ENCODE assay signal across 12 cellular contexts in the genomic region with DNA sequence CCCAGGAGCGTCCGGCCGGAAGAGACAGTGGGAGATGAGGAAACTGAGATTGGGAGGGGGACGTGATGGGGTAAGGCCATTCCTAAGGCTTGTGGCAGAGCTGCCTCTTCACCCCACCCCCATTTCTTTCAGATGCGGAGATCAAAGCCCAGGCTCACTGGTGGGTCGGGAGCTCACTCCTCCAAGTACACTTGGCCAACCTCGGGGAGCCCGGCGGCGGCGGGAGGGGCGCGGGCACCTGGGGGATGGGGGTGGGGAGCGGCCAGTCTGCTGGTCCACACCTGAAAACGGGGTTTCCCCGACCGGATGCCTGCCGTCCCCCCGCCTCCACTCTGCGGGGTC. TPM values are rescaled to one million over a fixed set of nuclear protein-coding genes. Genes with fewer than 3 reads are reported as not detected.
DNase-seq lines count a peak whose midpoint lies in the region; ATAC-seq, FAIRE-seq and TF ChIP-seq lines count a peak whose summit lies in the region.
"Had no signal": no experiment of that assay in that cellular context is flagged by ENCODE, and none has a peak within 500 bp of the region (broad histone marks: within the 10 kb centered on the region; RNA-seq: fewer than 3 reads in every experiment).

No MANE protein-coding gene starts in this region.

- H3K4me1 Mint-ChIP-seq in activated naive CD4-positive, alpha-beta T cell treated with anti-CD3 and anti-CD28 coated beads, Interleukin-2, amount 50 U/mL, for 24 hours: peaks cover 24% of the 10 kb centered on the region

- H3K4me3 ChIP-seq in body of pancreas: no peak overlapping the region
- no peak overlapping the region for H3K4me3 ChIP-seq in mucosa of descending colon

- peaks cover 3 to 21% of the 10 kb centered on the region in 2 donors for H3K27me3 ChIP-seq in body of pancreas

- H3K4me3 Mint-ChIP-seq in activated naive CD4-positive, alpha-beta T cell treated with anti-CD3 and anti-CD28 coated beads, Interleukin-2, amount 50 U/mL, for 24 hours: peak overlapping the region; percentile 66

- H3K9me3 ChIP-seq in body of pancreas (no peaks in the 10 kb centered on the region), mucosa of descending colon (no peaks in the 10 kb centered on the region)

- DNase-seq in activated naive CD4-positive, alpha-beta T cell treated with anti-CD3 and anti-CD28 coated beads, Interleukin-2, amount 50 U/mL, for 16 hours: no peak
- DNase-seq in body of pancreas (no peak), mucosa of descending colon (peak in 1 of 3 donors; percentile 37), urothelium cell line (ENCODE audit: low spot score) (no peak), T1000 (lab: John Stamatoyannopoulos, UW) (no peak), occipital lobe (lab: John Stamatoyannopoulos, UW) (no peak)
- DNase-seq: NCI-H510A had no signal

- intact Hi-C loops in body of pancreas (cut with DNase I): no loop called here
- intact Hi-C loops in mucosa of descending colon (cut with DNase I, micrococcal nuclease): no loop called here

- no peak for ATAC-seq in body of pancreas
- peak; percentile 1 for ATAC-seq in mucosa of descending colon
- no peak for ATAC-seq in GM21367 (IDR thresholded peaks at IDR 0.05; ENCODE audit: unreplicated experiment)
- ATAC-seq: activated naive CD4-positive, alpha-beta T cell treated with anti-CD3 and anti-CD28 coated beads, Interleukin-2, amount 50 U/mL, for 72 hours had no signal

- H3K36me3 Mint-ChIP-seq in activated naive CD4-positive, alpha-beta T cell treated with anti-CD3 and anti-CD28 coated beads, Interleukin-2, amount 50 U/mL, for 24 hours: peaks cover 3% of the 10 kb centered on the region

- peak overlapping the region; percentile 65 for H3K27ac Mint-ChIP-seq in activated naive CD4-positive, alpha-beta T cell treated with anti-CD3 and anti-CD28 coated beads, Interleukin-2, amount 50 U/mL, for 24 hours
- H3K27ac Mint-ChIP-seq: activated naive CD4-positive, alpha-beta T cell treated with anti-CD3 and anti-CD28 coated beads, Interleukin-2, amount 50 U/mL, for 72 hours had no signal

- H3K9me3 Mint-ChIP-seq in activated naive CD4-positive, alpha-beta T cell treated with anti-CD3 and anti-CD28 coated beads, Interleukin-2, amount 50 U/mL, for 24 hours: no peaks in the 10 kb centered on the region
- H3K9me3 Mint-ChIP-seq: activated naive CD4-positive, alpha-beta T cell treated with anti-CD3 and anti-CD28 coated beads, Interleukin-2, amount 50 U/mL, for 72 hours had no signal

- TF ChIP-seq POLR2A in body of pancreas (IDR thresholded peaks at IDR 0.05): no peak

- FAIRE-seq in urothelium cell line (lab: Jason Lieb, UNC): peak; percentile 40
- FAIRE-seq: GM12891, kidney had no signal

- H3K27ac ChIP-seq in body of pancreas: peak overlapping the region; percentile 30 to 64 (median 44)

- H3K4me1 ChIP-seq in body of pancreas: peaks cover 44% of the 10 kb centered on the region
- peaks cover 49% of the 10 kb centered on the region for H3K4me1 ChIP-seq in mucosa of descending colon (ENCODE audit: low read depth)

- H3K27me3 Mint-ChIP-seq in activated naive CD4-positive, alpha-beta T cell treated with anti-CD3 and anti-CD28 coated beads, Interleukin-2, amount 50 U/mL, for 24 hours: peaks cover 29% of the 10 kb centered on the region

- WGBS in body of pancreas, 2 donors: 21 to 58% methylated on average over 5 to 20 of the region's 20 CpGs

- H3K36me3 ChIP-seq in body of pancreas (replicated peaks in 1 of 2; ENCODE audit: insufficient read depth in 1 of 2, low read depth in 2 of 2) (no peaks in the 10 kb centered on the region), mucosa of descending colon (ENCODE audit: low read depth) (no peaks in the 10 kb centered on the region)

- no peak for TF ChIP-seq CTCF in body of pancreas (IDR thresholded peaks at IDR 0.05)
- no peak for TF ChIP-seq CTCF in mucosa of descending colon (IDR thresholded peaks at IDR 0.05)

RNA-seq across cellular contexts. Expression of a gene that starts 17.7 kb away (rescaled TPM):
- total RNA-seq in body of pancreas (1 to 10 TPM; 1.6 to 1.8 TPM), mucosa of descending colon (1 to 10 TPM; 3.4 to 4.7 (median 4.0) TPM), occipital lobe (8.4 TPM)

RNA-seq across cellular contexts. Expression of a gene that starts 24.6 kb away (rescaled TPM):
- total RNA-seq in body of pancreas (10 to 100 TPM; 15.6 to 17.8 TPM), mucosa of descending colon (10 to 100 TPM; 10.2 to 14.2 (median 13.2) TPM), occipital lobe (19.2 TPM)

RNA-seq across cellular contexts. Expression of a gene that starts 36.6 kb away (rescaled TPM):
- total RNA-seq in body of pancreas (1 to 10 TPM; 1.6 to 2.0 TPM), mucosa of descending colon (1 to 10 TPM in 1 of 3 donors, under 1 TPM in 2; 0.14 to 1.5 (median 0.76) TPM), occipital lobe (5.6 TPM)
